1 cellular context compared by ENCODE assay signal in the genomic region with DNA sequence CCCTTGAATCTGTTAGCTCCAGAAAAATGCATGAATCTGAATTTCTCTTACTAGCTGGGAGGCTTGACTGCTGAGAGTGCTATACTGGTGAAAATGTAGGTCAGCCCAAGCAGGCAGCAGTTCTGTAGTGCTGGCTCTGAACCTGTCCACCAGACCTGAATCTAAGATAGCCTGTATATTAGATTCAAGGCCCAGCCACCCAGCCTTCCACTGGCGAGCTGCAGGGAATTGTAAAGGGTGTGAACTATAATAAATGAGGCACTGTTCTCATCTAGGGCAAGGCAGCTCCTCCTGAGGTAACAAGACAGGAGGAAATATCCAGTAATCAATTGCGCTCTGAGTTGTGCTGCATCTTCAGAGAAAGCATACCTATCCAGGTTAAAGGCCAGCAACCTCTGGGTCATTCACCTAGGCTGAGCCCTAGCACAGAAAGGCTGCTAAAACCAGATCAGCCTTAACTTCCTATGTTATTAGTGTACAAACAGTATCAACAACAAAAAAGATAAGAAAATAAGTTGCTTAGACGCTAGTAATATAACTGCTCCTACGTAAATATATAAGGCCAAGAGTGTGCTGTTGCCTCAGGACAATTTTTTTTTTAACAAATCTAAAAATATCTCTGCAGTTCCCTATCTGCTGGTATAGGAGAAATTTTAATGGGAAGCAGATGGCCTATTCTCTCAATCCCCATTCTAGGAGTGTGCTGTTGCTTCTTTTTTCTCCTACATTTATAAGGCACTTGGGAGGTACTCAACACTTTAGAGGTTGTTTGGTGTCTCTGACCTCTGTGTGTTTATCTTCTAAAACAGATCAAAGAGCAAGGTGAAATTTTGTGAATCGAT.
TF ChIP-seq lines count a peak whose summit lies in the region.

No MANE protein-coding gene starts in this region.

TF ChIP-seq in HepG2, 621 proteins besides CTCF, POLR2A, EP300 and RAD21 (continued from another document):
- TF ChIP-seq, protein P1, sequence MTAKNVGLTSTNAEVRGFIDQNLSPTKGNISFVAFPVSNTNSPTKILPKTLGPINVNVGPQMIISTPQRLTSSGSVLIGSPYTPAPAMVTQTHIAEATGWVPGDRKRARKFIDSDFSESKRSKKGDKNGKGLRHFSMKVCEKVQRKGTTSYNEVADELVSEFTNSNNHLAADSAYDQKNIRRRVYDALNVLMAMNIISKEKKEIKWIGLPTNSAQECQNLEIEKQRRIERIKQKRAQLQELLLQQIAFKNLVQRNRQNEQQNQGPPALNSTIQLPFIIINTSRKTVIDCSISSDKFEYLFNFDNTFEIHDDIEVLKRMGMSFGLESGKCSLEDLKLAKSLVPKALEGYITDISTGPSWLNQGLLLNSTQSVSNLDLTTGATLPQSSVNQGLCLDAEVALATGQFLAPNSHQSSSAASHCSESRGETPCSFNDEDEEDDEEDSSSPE (CRISPR knock-in tag; IDR thresholded peaks at IDR 0.05) = no peak
- no peak for TF ChIP-seq ZKSCAN1 (IDR thresholded peaks at IDR 0.05; ENCODE audit: low read length)
- no peak for TF ChIP-seq ZFP91 (CRISPR knock-in tag; IDR thresholded peaks at IDR 0.05; ENCODE audit: borderline replicate concordance)
- no peak for TF ChIP-seq ZNF225 (CRISPR knock-in tag; IDR thresholded peaks at IDR 0.05)
- peak; percentile 90 for TF ChIP-seq ESRRA (CRISPR knock-in tag; IDR thresholded peaks at IDR 0.05; ENCODE audit: low read depth)
- no peak for TF ChIP-seq ZBTB7B (CRISPR knock-in tag; IDR thresholded peaks at IDR 0.05)
- no peak for TF ChIP-seq CCDC6 (CRISPR knock-in tag; IDR thresholded peaks at IDR 0.05)
- TF ChIP-seq NR2F6 (IDR thresholded peaks at IDR 0.05) = peak; percentile 87
- peak; percentile 63 for TF ChIP-seq NR2F6 (CRISPR knock-in tag; IDR thresholded peaks at IDR 0.05)
- no peak for TF ChIP-seq JUND (CRISPR knock-in tag; IDR thresholded peaks at IDR 0.05)
- no peak for TF ChIP-seq ZNF430 (CRISPR knock-in tag; IDR thresholded peaks at IDR 0.05)
- no peak for TF ChIP-seq ZNF879 (CRISPR knock-in tag; IDR thresholded peaks at IDR 0.05)
- TF ChIP-seq ZNF563 (CRISPR knock-in tag; IDR thresholded peaks at IDR 0.05) = no peak
- no peak for TF ChIP-seq PLRG1 (conservative IDR thresholded peaks at IDR 0.05)
- TF ChIP-seq TEAD3 (CRISPR knock-in tag; optimal IDR thresholded peaks at IDR 0.05; ENCODE audit: borderline replicate concordance) = no peak
- TF ChIP-seq RXRB (CRISPR knock-in tag; IDR thresholded peaks at IDR 0.05; ENCODE audit: borderline replicate concordance) = no peak
- TF ChIP-seq POLR2AphosphoS5 (IDR thresholded peaks at IDR 0.05; ENCODE audit: low read depth, low read length) = no peak
- TF ChIP-seq PPARG (CRISPR knock-in tag; conservative IDR thresholded peaks at IDR 0.05) = 0 out of 2 replicates have a peak, but pooled peaks have one; percentile 27
- TF ChIP-seq, protein P2, sequence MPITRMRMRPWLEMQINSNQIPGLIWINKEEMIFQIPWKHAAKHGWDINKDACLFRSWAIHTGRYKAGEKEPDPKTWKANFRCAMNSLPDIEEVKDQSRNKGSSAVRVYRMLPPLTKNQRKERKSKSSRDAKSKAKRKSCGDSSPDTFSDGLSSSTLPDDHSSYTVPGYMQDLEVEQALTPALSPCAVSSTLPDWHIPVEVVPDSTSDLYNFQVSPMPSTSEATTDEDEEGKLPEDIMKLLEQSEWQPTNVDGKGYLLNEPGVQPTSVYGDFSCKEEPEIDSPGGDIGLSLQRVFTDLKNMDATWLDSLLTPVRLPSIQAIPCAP (CRISPR knock-in tag; IDR thresholded peaks at IDR 0.05; ENCODE audit: low read depth) = no peak
- TF ChIP-seq ZFP82 (CRISPR knock-in tag; IDR thresholded peaks at IDR 0.05; ENCODE audit: borderline replicate concordance) = no peak
- no peak for TF ChIP-seq CSRNP2 (CRISPR knock-in tag; conservative IDR thresholded peaks at IDR 0.05; ENCODE audit: low read depth)
- TF ChIP-seq, protein P3, sequence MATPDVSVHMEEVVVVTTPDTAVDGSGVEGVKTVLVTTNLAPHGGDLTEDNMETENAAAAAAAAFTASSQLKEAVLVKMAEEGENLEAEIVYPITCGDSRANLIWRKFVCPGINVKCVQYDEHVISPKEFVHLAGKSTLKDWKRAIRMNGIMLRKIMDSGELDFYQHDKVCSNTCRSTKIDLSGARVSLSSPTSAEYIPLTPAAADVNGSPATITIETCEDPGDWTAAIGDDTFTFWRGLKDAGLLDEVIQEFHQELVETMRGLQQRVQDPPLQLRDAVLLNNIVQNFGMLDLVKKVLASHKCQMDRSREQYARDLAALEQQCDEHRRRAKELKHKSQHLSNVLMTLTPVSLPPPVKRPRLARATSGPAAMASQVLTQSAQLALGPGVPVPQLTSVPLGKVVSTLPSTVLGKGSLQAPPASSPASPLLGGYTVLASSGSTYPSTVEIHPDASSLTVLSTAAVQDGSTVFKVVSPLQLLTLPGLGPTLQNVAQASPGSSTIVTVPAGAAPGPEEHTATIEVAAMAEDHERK (CRISPR knock-in tag; IDR thresholded peaks at IDR 0.05; ENCODE audit: low read depth) = no peak
- TF ChIP-seq ZNF703 (CRISPR knock-in tag; IDR thresholded peaks at IDR 0.05; ENCODE audit: borderline replicate concordance) = no peak
